1 cellular context compared by ENCODE assay signal in the genomic region with DNA sequence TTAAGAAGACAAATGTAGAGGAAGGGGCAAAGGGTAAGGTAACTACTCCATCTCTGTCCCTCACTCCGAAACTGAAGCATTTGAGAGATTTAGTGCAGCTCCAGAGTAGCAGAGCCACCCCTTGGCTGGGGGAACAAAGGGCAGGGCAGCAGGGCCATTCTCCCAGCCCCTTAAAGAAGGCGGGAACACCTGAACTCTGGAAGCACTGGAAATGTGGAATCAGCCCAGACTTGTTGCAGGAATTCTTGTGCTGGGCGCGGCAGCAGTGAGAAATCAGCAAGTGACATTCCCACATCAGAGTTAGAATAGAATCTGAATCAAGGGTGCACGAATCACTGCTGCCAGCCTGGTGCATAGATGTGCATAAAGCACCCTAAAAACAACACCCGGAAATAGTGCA.
TF ChIP-seq lines count a peak whose summit lies in the region.

No MANE protein-coding gene starts in this region.

TF ChIP-seq in GM23338, 12 proteins besides CTCF, POLR2A, EP300 and RAD21 (continued from another document):
- TF ChIP-seq ZNF331 (CRISPR knock-in tag; IDR thresholded peaks at IDR 0.05; ENCODE audit: low read depth) (no peak), CREB1 (CRISPR knock-in tag; IDR thresholded peaks at IDR 0.05; ENCODE audit: low read depth) (no peak), ZNF462 (CRISPR knock-in tag; IDR thresholded peaks at IDR 0.05) (no peak)
